In the genomic region with DNA sequence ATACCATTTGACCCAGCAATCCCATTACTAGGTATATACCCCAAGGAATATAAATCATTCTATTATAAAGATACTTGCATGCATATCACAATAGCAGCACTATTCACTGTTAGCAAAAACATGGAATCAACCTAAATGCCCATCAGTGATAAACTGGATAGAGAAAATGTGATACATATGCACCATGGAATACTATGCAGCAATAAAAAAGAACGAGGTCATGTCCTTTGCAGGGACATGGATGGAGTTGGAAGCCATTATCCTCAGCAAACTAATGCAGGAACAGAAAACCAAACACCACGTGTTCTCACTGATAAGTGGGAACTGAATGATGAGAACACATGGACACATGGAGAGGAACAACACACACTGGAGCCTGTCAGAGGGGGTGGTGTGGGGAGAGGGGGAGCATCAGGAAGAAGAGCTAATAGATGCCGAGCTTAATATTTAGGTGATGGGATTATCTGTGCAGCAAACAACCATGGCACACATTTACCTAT, we compare ENCODE assay signal across 6 cellular contexts. TPM values are rescaled to one million over a fixed set of nuclear protein-coding genes. Genes with fewer than 3 reads are reported as not detected.
"Had no signal": no experiment of that assay in that cellular context is flagged by ENCODE, and none has a peak within 500 bp of the region (broad histone marks: within the 10 kb centered on the region; RNA-seq: fewer than 3 reads in every experiment).

No MANE protein-coding gene starts in this region.

RNA-seq across cellular contexts. Expression of gene ANKRD55, which starts 31.3 kb away (rescaled TPM):
- total RNA-seq: colonic mucosa, esophagus mucosa, gastrocnemius medialis, kidney epithelial cell, left ventricle myocardium superior had no signal
- polyA plus RNA-seq: keratinocyte had no signal
